ENCODE assay signal across 8 cellular contexts in the genomic region with DNA sequence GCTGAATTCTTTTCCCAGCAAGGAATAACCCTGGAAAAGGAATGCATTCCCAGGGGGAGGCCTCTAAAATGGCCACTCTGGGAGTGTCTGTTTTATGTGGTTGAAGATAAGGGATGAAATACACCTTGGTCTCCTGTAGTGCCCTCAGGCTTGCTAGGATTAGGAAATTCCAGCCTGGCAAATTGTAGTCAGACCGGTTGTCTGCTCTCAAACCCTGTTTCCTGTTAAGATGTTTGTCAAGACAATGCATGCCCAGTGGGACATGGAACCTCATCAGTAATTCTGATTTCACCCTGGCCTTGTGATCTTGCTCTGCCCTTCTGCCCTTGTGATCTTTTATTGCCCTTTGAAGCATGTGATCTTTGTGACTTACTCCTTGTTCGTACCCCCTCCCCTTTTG. TPM values are rescaled to one million over a fixed set of nuclear protein-coding genes. Genes with fewer than 3 reads are reported as not detected.
"Had no signal": no experiment of that assay in that cellular context is flagged by ENCODE, and none has a peak within 500 bp of the region (broad histone marks: within the 10 kb centered on the region; RNA-seq: fewer than 3 reads in every experiment).

No MANE protein-coding gene starts in this region.

RNA-seq across cellular contexts. Expression of gene CARD14, which starts 14.2 kb away (rescaled TPM):
- total RNA-seq: activated CD4-positive, alpha-beta memory T cell treated with anti-CD3 and anti-CD28 coated beads for 36 hours; activated CD4-positive, alpha-beta T cell treated with anti-CD3 and anti-CD28 coated beads, Interleukin-2, amount 10 ng/mL, durations not matched to agents 24 days and 14 days; activated CD8-positive, alpha-beta memory T cell treated with anti-CD3 and anti-CD28 coated beads for 36 hours; activated naive CD4-positive, alpha-beta T cell treated with anti-CD3 and anti-CD28 coated beads for 36 hours; activated naive CD8-positive, alpha-beta T cell treated with anti-CD3 and anti-CD28 coated beads for 36 hours; activated T-helper 1 cell treated with anti-CD3 and anti-CD28 coated beads, Interleukin-12 subunit alpha, Interleukin-12 subunit beta, Interleukin-2, Interleukin-4 antibody, amounts not matched to agents 30 ng/mL and 10 ng/mL and 1 ng/mL, durations not matched to agents 14 hours and 24 hours and 36 hours; cardiac septum; T-helper 17 cell had no signal
